10 cellular contexts compared by ENCODE assay signal in genomic region chr4:86957214-86957613, GRCh38. TPM values are rescaled to one million over a fixed set of nuclear protein-coding genes. Genes with fewer than 3 reads are reported as not detected.
DNase-seq lines count a peak whose midpoint lies in the region; ATAC-seq and TF ChIP-seq lines count a peak whose summit lies in the region.
"Had no signal": no experiment of that assay in that cellular context is flagged by ENCODE, and none has a peak within 500 bp of the region (broad histone marks: within the 10 kb centered on the region; RNA-seq: fewer than 3 reads in every experiment).

No MANE protein-coding gene starts in this region.

- H3K4me3 ChIP-seq in cardiac fibroblast (replicated peaks in 1 of 2; ENCODE audit: low read depth in 2 of 2, low read length in 2 of 2) (no peak overlapping the region), Peyer's patch (no peak overlapping the region), psoas muscle (no peak overlapping the region)

- ATAC-seq in GM19467 (IDR thresholded peaks at IDR 0.05; ENCODE audit: unreplicated experiment): peak; percentile 35
- peak; percentile 39 for ATAC-seq in HG03460 (IDR thresholded peaks at IDR 0.05; ENCODE audit: unreplicated experiment)
- no peak for ATAC-seq in psoas muscle

- H3K27me3 ChIP-seq in Peyer's patch (no peaks in the 10 kb centered on the region), psoas muscle (ENCODE audit: insufficient read depth in 3 of 3, low read length in 2 of 3) (no peaks in the 10 kb centered on the region)

- H3K36me3 Mint-ChIP-seq in osteocyte (ENCODE audit: unreplicated experiment): peaks cover 7% of the 10 kb centered on the region

- H3K27ac ChIP-seq in Peyer's patch (no peak overlapping the region), psoas muscle (no peak overlapping the region)

- no peaks in the 10 kb centered on the region for H3K27me3 Mint-ChIP-seq in osteocyte (ENCODE audit: unreplicated experiment)

- H3K36me3 ChIP-seq in Peyer's patch: peaks cover 0 to 6% (median 0%) of the 10 kb centered on the region in 3 donors
- H3K36me3 ChIP-seq in psoas muscle (ENCODE audit: insufficient read depth in 1 of 2, low read depth in 1 of 2): peaks cover 0 to 16% of the 10 kb centered on the region in 2 donors

- no peaks in the 10 kb centered on the region for H3K9me3 ChIP-seq in Peyer's patch
- no peaks in the 10 kb centered on the region for H3K9me3 ChIP-seq in psoas muscle

- H3K4me1 Mint-ChIP-seq in osteocyte (ENCODE audit: unreplicated experiment): peaks cover 26% of the 10 kb centered on the region

- no peak overlapping the region for H3K4me3 Mint-ChIP-seq in osteocyte (ENCODE audit: unreplicated experiment)
- H3K4me3 Mint-ChIP-seq: activated naive CD4-positive, alpha-beta T cell treated with anti-CD3 and anti-CD28 coated beads for 36 hours had no signal

- intact Hi-C loops in psoas muscle (cut with DNase I): no loop called here

- TF ChIP-seq CTCF in cardiac fibroblast (IDR thresholded peaks at IDR 0.05; ENCODE audit: low read depth, low read length) (no peak), Peyer's patch (IDR thresholded peaks at IDR 0.05) (no peak), psoas muscle (IDR thresholded peaks at IDR 0.05) (no peak), osteocyte (IDR thresholded peaks at IDR 0.05) (no peak)

- H3K9me3 Mint-ChIP-seq in osteocyte (ENCODE audit: unreplicated experiment): no peaks in the 10 kb centered on the region
- H3K9me3 Mint-ChIP-seq: activated naive CD4-positive, alpha-beta T cell treated with anti-CD3 and anti-CD28 coated beads for 36 hours had no signal

- H3K4me1 ChIP-seq in Peyer's patch (peaks cover 0 to 4% (median 2%) of the 10 kb centered on the region in 4 donors), psoas muscle (peaks cover 27% of the 10 kb centered on the region)

- H3K27ac Mint-ChIP-seq in osteocyte (ENCODE audit: unreplicated experiment): no peak overlapping the region
- H3K27ac Mint-ChIP-seq: activated naive CD4-positive, alpha-beta T cell treated with anti-CD3 and anti-CD28 coated beads for 36 hours had no signal

- DNase-seq in AML-193 (lab: John Stamatoyannopoulos, UW) (peak; percentile 29 to 31), cardiac fibroblast (ENCODE audit: low read depth in 2 of 2) (peak; percentile 72 to 77), Peyer's patch (no peak), psoas muscle (no peak), NCI-H524 treated with DMSO at 0.1 percent for 48 hours (lab: John Stamatoyannopoulos, UW) (no peak), osteocyte (ENCODE audit: extremely low spot score, unreplicated experiment) (no peak)
- DNase-seq: activated naive CD4-positive, alpha-beta T cell treated with anti-CD3 and anti-CD28 coated beads for 36 hours; NCI-H2029 treated with DMSO at 0.1 percent for 48 hours had no signal

- 100% methylated on average over 1 of the region's 1 CpG for WGBS in psoas muscle, 3 donors

- no peak for TF ChIP-seq POLR2A in Peyer's patch (IDR thresholded peaks at IDR 0.05)

RNA-seq across cellular contexts. Expression of gene AFF1, which starts 22.4 kb away (rescaled TPM):
- total RNA-seq in Peyer's patch (100 to 1,000 TPM in 3 of 4 donors, 10 to 100 TPM in 1; 72.5 to 128 (median 108) TPM), psoas muscle (100 to 1,000 TPM; 118 to 149 (median 122) TPM), osteocyte (29.3 and 39.3 TPM in 2 replicates)
- 100 to 1,000 TPM in 2 of 3 donors, 10 to 100 TPM in 1; 62.7 to 171 (median 115) TPM for polyA plus RNA-seq in psoas muscle

Comparison
In these comparisons a context has a peak if more than half of its experiments do, and no peak if none do; other contexts are left out.
1. DNase-seq: peak in AML-193 (2 of 2) and cardiac fibroblast (2 of 2); none in Peyer's patch (0 of 3), psoas muscle (0 of 2), NCI-H524 treated with DMSO at 0.1 percent for 48 hours (single experiment) and osteocyte (single experiment).
2. ATAC-seq: peak in GM19467 (single experiment) and HG03460 (single experiment); none in psoas muscle (0 of 4).